In genomic region chr9:116937361-116937760, GRCh38 we compare ENCODE assay signal across 23 cellular contexts.
"Had no signal": no experiment of that assay in that cellular context is flagged by ENCODE, and none has a peak within 500 bp of the region (broad histone marks: within the 10 kb centered on the region; RNA-seq: fewer than 3 reads in every experiment).

No MANE protein-coding gene starts in this region.

- H3K4me3 ChIP-seq: ovary, prostate gland, uterus had no signal

- DNase-seq: activated CD4-positive, alpha-beta T cell treated with anti-CD3 and anti-CD28 coated beads for 4 hours; activated CD4-positive, alpha-beta T cell treated with anti-CD3 and anti-CD28 coated beads, Interleukin-2, amount 50 U/mL, for 4 hours; activated effector memory CD4-positive, alpha-beta T cell treated with Interleukin-2 at 50 U/mL for 16 hours; activated naive CD4-positive, alpha-beta T cell treated with Interleukin-2 at 50 U/mL for 16 hours; activated T-cell treated with anti-CD3 and anti-CD28 coated beads for 4 hours; anterior cingulate cortex; caudate nucleus; cortex of kidney; foreskin melanocyte; left cardiac atrium; left ventricle myocardium superior; naive B cell; nephron progenitor cell; ovary; retina; small intestine; stimulated activated CD4-positive, alpha-beta T cell treated with anti-CD3 and anti-CD28 coated beads, Interleukin-4, amount 100 ng/mL, for 24 hours; substantia nigra; T-helper 1 cell; uterus had no signal

- H3K9me3 ChIP-seq: neutrophil, ovary, prostate gland, uterus had no signal

- H3K36me3 ChIP-seq: neutrophil, ovary, prostate gland, uterus had no signal

- H3K4me1 ChIP-seq: prostate gland, uterus had no signal

- H3K27ac ChIP-seq: neutrophil, ovary, prostate gland, uterus, VCaP had no signal

- H3K27me3 ChIP-seq: neutrophil, ovary, uterus had no signal
